ENCODE assay signal across 13 cellular contexts in the genomic region with DNA sequence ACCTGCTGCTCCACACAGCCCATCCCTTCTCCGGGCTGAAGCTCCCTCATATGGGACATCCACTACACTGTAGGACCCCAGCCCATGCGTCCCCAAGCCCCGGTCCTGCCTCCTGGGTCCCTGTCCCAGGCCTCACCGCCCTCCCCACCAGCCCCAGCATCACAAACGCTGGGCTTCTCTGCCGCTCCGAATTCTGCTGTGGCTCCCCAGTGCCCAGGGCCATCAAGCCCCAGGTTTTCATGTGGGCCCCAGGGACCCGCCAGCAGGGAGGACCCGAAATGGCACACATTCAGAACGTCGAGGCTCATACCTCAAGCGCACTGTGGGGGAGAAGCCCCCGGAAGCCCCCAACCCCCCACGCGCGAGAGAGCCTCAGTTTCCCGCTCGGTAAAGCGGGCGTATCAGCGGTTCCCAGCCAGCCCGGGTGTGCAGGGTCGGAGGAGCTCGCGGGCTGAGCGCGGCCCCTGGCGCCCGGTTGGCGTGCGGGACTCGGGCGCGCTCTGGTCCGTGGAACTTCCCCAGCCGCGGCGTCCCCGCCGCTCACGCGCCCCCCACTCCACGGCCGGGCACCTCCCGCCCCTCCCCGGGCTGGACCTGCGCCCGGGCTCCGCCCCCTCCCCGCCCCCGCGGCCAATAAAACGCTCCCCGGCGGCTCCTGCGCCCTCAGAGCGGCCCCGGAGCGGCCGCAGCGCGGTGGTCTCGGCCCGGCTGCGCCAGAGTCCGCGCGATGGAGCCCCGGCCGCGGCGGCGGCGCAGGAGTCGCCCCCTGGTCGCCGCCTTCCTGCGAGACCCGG. TPM values are rescaled to one million over a fixed set of nuclear protein-coding genes. Genes with fewer than 3 reads are reported as not detected.
DNase-seq lines count a peak whose midpoint lies in the region; ATAC-seq and TF ChIP-seq lines count a peak whose summit lies in the region.
"Had no signal": no experiment of that assay in that cellular context is flagged by ENCODE, and none has a peak within 500 bp of the region (broad histone marks: within the 10 kb centered on the region; RNA-seq: fewer than 3 reads in every experiment).

A gene with protein sequence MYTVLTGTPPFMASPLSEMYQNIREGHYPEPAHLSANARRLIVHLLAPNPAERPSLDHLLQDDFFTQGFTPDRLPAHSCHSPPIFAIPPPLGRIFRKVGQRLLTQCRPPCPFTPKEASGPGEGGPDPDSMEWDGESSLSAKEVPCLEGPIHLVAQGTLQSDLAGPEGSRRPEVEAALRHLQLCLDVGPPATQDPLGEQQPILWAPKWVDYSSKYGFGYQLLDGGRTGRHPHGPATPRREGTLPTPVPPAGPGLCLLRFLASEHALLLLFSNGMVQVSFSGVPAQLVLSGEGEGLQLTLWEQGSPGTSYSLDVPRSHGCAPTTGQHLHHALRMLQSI (plus strand): TSS at position 666 of the 794 bp plus-strand sequence. CDS start 2,920 bp downstream, outside the sequence.

- H3K36me3 Mint-ChIP-seq in brain: no peaks in the 10 kb centered on the region
- peaks cover 0 to 6% (median 5%) of the 10 kb centered on the region in 3 donors for H3K36me3 Mint-ChIP-seq in immature natural killer cell

- H3K27ac Mint-ChIP-seq in brain (peak within 1 kb of the TSS in 4 of 5 experiments; percentile 6 to 66 (median 20)), immature natural killer cell (no peak within 1 kb of the TSS)
- H3K27ac Mint-ChIP-seq: dendritic cell treated with granulocyte-macrophage colony-stimulating factor and Interleukin-4, amounts not matched to agents 40 ng/mL and 50 ng/mL, for 4 days had no signal

- peak within 1 kb of the TSS; percentile 80 to 92 (median 84) for H3K4me3 Mint-ChIP-seq in brain
- H3K4me3 Mint-ChIP-seq in immature natural killer cell: peak within 1 kb of the TSS in 3 of 5 donors; percentile 18 to 51 (median 31)
- H3K4me3 Mint-ChIP-seq: dendritic cell treated with granulocyte-macrophage colony-stimulating factor and Interleukin-4, amounts not matched to agents 40 ng/mL and 50 ng/mL, for 4 days had no signal

- peaks cover 0 to 6% (median 0%) of the 10 kb centered on the region in 5 experiments for H3K9me3 Mint-ChIP-seq in brain
- H3K9me3 Mint-ChIP-seq in immature natural killer cell: no peaks in the 10 kb centered on the region
- H3K9me3 Mint-ChIP-seq: dendritic cell treated with granulocyte-macrophage colony-stimulating factor and Interleukin-4, amounts not matched to agents 40 ng/mL and 50 ng/mL, for 4 days had no signal

- H3K27me3 Mint-ChIP-seq in brain (peaks cover 50% of the 10 kb centered on the region), immature natural killer cell (ENCODE audit: low read depth in 3 of 3) (peaks cover 9 to 14% (median 11%) of the 10 kb centered on the region in 3 donors)

- H3K9me3 ChIP-seq in HEK293 (ENCODE audit: control insufficient read depth, insufficient read depth, low read depth, low read length): no peaks in the 10 kb centered on the region
- no peaks in the 10 kb centered on the region for H3K9me3 ChIP-seq in skeletal muscle satellite cell (replicated peaks; ENCODE audit: low read length)

- in situ Hi-C loops in brain microvascular endothelial cell (cut with HindIII; ENCODE audit: low pct_ligation_motif_present, low sequenced_read_pairs): no loop called here

- H3K27ac ChIP-seq in HEK293 (ENCODE audit: extremely low read depth, low read depth, low read length): no peak within 1 kb of the TSS
- H3K27ac ChIP-seq in brain microvascular endothelial cell: no peak within 1 kb of the TSS
- H3K27ac ChIP-seq: HL-60 had no signal

- POLR2A ChIA-PET in HEK293 (lab: Yijun Ruan, JAX): interaction anchor here (1.0 kb wide), 1 partner anchor 77 kb away, joined by 7 read pairs; no protein-coding TSS in a partner anchor

- H3K27me3 ChIP-seq in skeletal muscle satellite cell (ENCODE audit: control insufficient read depth, insufficient read depth, low read length): peaks cover 39% of the 10 kb centered on the region
- H3K27me3 ChIP-seq in brain microvascular endothelial cell (replicated peaks): peaks cover 30% of the 10 kb centered on the region

- H3K4me1 Mint-ChIP-seq in brain (peaks cover 8% of the 10 kb centered on the region), immature natural killer cell (peaks cover 4 to 8% of the 10 kb centered on the region in 2 donors)

- no peak within 1 kb of the TSS for H3K9ac ChIP-seq in skeletal muscle satellite cell (ENCODE audit: low read depth, low read length)

- H3K4me3 ChIP-seq in HEK293 (ENCODE audit: low read depth, low read length) (no peak within 1 kb of the TSS), skeletal muscle satellite cell (ENCODE audit: low read length) (no peak within 1 kb of the TSS), brain microvascular endothelial cell (ENCODE audit: low read depth, low read length) (no peak within 1 kb of the TSS)

- no peaks in the 10 kb centered on the region for H3K36me3 ChIP-seq in HEK293 (ENCODE audit: control insufficient read depth in 2 of 2, insufficient read depth in 1 of 2, low read length in 2 of 2)
- H3K36me3 ChIP-seq in skeletal muscle satellite cell (ENCODE audit: insufficient read depth, low read length): no peaks in the 10 kb centered on the region
- H3K36me3 ChIP-seq in brain microvascular endothelial cell (replicated peaks): no peaks in the 10 kb centered on the region

- no peaks in the 10 kb centered on the region for H3K4me1 ChIP-seq in HEK293 (ENCODE audit: control insufficient read depth, insufficient read depth, low read length)
- H3K4me1 ChIP-seq in skeletal muscle satellite cell (ENCODE audit: control insufficient read depth, insufficient read depth, low read length): no peaks in the 10 kb centered on the region

- TF ChIP-seq CTCF in HEK293 (tag by site-specific recombination; IDR thresholded peaks at IDR 0.05): no peak
- TF ChIP-seq CTCF in brain (conservative IDR thresholded peaks at IDR 0.05): no peak
- TF ChIP-seq CTCF in brain microvascular endothelial cell (IDR thresholded peaks at IDR 0.05; ENCODE audit: low read depth, low read length, missing control alignments): no peak

- peak within 1 kb of the TSS; percentile 25 for H3K4me2 ChIP-seq in skeletal muscle satellite cell (ENCODE audit: low read length)

- DNase-seq in immature natural killer cell (no peak), brain microvascular endothelial cell (no peak), T-helper 9 cell (no peak)
- DNase-seq: activated naive CD4-positive, alpha-beta T cell treated with Interleukin-2 at 50 U/mL for 16 hours; NCI-H446 treated with DMSO at 0.1 percent for 48 hours had no signal

- CTCF ChIA-PET in HEK293 (lab: Yijun Ruan, JAX): no interaction called here

- no peak for ATAC-seq in GM21526 (IDR thresholded peaks at IDR 0.05; ENCODE audit: low FRiP score, unreplicated experiment)

TF ChIP-seq in HEK293, 187 proteins besides CTCF, POLR2A, EP300 and RAD21:
- TF ChIP-seq ZBTB20 (tag by site-specific recombination; IDR thresholded peaks at IDR 0.05) (no peak), ZNF600 (tag by site-specific recombination; IDR thresholded peaks at IDR 0.05) (no peak), HOXC10 (CRISPR knock-in tag; IDR thresholded peaks at IDR 0.05) (no peak), ZBTB6 (tag by site-specific recombination; IDR thresholded peaks at IDR 0.05) (peak; percentile 71; the same call in 1 of the 2 replicates), ZNF692 (tag by site-specific recombination; IDR thresholded peaks at IDR 0.05) (peak; percentile 24; the same call in 1 of the 2 replicates), ZNF16 (tag by site-specific recombination; IDR thresholded peaks at IDR 0.05; ENCODE audit: low read depth) (peak; percentile 93)
TF ChIP-seq in HEK293: peak in this region for 3.

RNA-seq across cellular contexts. Expression of the gene that starts here (rescaled TPM):
- polyA plus RNA-seq in brain (ENCODE audit: insufficient read depth, low read depth, low replicate concordance) (1.1 TPM), immature natural killer cell (not detected)
- total RNA-seq in skeletal muscle satellite cell (2012; rRNA removed): not detected in 2 replicates
- total RNA-seq: liver, RPMI7951 had no signal

Comparison
In these comparisons a context has a peak if more than half of its experiments do, and no peak if none do; other contexts are left out.
1. H3K27ac Mint-ChIP-seq: peak in brain (4 of 5); none in immature natural killer cell (0 of 6).